In genomic region chr15:71203573-71204444, GRCh38 we compare ENCODE assay signal across 1 cellular context.
TF ChIP-seq lines count a peak whose summit lies in the region.

No MANE protein-coding gene starts in this region.

TF ChIP-seq in WTC11, 78 proteins besides CTCF, POLR2A, EP300 and RAD21 (continued from another document and continues in another):
- TF ChIP-seq, protein P1, sequence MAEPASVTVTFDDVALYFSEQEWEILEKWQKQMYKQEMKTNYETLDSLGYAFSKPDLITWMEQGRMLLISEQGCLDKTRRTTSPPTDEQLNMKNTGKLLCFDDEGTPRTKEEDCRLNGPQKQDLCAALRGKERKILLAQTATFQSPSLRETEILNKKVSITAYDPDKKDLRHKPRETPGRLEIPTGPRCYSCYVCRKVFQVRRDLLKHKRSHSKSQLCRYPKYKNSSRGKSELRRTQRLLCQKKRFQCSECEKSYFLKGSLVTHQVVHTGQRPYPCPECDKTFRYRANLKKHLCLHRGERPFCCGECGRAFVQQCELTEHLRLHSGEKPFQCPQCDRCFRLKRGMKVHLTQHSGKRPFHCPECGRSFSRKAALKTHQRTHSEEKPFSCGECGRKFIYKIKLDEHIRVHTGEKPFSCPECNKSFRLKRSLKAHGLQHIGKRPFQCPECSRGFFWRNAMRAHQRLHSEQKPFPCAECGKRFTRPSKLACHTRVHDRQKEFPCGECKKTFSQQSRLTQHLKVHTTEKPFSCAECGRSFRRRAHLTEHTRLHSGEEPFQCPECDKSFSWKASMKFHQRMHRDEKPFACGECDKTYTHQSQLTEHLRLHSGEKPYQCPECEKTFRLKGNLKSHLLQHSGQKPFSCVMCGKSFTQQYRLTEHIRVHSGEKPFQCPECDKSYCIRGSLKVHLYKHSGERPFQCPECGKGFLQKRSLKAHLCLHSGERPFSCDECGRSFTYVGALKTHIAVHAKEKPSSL (CRISPR knock-in tag; conservative IDR thresholded peaks at IDR 0.05): no peak
- TF ChIP-seq, protein P2, sequence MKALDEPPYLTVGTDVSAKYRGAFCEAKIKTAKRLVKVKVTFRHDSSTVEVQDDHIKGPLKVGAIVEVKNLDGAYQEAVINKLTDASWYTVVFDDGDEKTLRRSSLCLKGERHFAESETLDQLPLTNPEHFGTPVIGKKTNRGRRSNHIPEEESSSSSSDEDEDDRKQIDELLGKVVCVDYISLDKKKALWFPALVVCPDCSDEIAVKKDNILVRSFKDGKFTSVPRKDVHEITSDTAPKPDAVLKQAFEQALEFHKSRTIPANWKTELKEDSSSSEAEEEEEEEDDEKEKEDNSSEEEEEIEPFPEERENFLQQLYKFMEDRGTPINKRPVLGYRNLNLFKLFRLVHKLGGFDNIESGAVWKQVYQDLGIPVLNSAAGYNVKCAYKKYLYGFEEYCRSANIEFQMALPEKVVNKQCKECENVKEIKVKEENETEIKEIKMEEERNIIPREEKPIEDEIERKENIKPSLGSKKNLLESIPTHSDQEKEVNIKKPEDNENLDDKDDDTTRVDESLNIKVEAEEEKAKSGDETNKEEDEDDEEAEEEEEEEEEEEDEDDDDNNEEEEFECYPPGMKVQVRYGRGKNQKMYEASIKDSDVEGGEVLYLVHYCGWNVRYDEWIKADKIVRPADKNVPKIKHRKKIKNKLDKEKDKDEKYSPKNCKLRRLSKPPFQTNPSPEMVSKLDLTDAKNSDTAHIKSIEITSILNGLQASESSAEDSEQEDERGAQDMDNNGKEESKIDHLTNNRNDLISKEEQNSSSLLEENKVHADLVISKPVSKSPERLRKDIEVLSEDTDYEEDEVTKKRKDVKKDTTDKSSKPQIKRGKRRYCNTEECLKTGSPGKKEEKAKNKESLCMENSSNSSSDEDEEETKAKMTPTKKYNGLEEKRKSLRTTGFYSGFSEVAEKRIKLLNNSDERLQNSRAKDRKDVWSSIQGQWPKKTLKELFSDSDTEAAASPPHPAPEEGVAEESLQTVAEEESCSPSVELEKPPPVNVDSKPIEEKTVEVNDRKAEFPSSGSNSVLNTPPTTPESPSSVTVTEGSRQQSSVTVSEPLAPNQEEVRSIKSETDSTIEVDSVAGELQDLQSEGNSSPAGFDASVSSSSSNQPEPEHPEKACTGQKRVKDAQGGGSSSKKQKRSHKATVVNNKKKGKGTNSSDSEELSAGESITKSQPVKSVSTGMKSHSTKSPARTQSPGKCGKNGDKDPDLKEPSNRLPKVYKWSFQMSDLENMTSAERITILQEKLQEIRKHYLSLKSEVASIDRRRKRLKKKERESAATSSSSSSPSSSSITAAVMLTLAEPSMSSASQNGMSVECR (CRISPR knock-in tag; IDR thresholded peaks at IDR 0.05; ENCODE audit: borderline replicate concordance): no peak
- peak; percentile 65; the same call in 1 of the 2 replicates for TF ChIP-seq ZNF232 (CRISPR knock-in tag; IDR thresholded peaks at IDR 0.05)
- no peak for TF ChIP-seq ZSCAN18 (CRISPR knock-in tag; IDR thresholded peaks at IDR 0.05)
- peak; percentile 72 for TF ChIP-seq FOXK1 (CRISPR knock-in tag; IDR thresholded peaks at IDR 0.05)
- no peak for TF ChIP-seq E2F5 (CRISPR knock-in tag; IDR thresholded peaks at IDR 0.05)
- TF ChIP-seq NFYB (CRISPR knock-in tag; conservative IDR thresholded peaks at IDR 0.05; ENCODE audit: low read depth): no peak
- TF ChIP-seq, protein P3, sequence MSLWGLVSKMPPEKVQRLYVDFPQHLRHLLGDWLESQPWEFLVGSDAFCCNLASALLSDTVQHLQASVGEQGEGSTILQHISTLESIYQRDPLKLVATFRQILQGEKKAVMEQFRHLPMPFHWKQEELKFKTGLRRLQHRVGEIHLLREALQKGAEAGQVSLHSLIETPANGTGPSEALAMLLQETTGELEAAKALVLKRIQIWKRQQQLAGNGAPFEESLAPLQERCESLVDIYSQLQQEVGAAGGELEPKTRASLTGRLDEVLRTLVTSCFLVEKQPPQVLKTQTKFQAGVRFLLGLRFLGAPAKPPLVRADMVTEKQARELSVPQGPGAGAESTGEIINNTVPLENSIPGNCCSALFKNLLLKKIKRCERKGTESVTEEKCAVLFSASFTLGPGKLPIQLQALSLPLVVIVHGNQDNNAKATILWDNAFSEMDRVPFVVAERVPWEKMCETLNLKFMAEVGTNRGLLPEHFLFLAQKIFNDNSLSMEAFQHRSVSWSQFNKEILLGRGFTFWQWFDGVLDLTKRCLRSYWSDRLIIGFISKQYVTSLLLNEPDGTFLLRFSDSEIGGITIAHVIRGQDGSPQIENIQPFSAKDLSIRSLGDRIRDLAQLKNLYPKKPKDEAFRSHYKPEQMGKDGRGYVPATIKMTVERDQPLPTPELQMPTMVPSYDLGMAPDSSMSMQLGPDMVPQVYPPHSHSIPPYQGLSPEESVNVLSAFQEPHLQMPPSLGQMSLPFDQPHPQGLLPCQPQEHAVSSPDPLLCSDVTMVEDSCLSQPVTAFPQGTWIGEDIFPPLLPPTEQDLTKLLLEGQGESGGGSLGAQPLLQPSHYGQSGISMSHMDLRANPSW (CRISPR knock-in tag; conservative IDR thresholded peaks at IDR 0.05; ENCODE audit: low read depth): no peak
- no peak for TF ChIP-seq SMAD4 (CRISPR knock-in tag; IDR thresholded peaks at IDR 0.05)
- TF ChIP-seq E2F1 (CRISPR knock-in tag; IDR thresholded peaks at IDR 0.05): no peak
- TF ChIP-seq ZBTB21 (CRISPR knock-in tag; IDR thresholded peaks at IDR 0.05; ENCODE audit: borderline replicate concordance): peak; percentile 71
- TF ChIP-seq, protein P4, sequence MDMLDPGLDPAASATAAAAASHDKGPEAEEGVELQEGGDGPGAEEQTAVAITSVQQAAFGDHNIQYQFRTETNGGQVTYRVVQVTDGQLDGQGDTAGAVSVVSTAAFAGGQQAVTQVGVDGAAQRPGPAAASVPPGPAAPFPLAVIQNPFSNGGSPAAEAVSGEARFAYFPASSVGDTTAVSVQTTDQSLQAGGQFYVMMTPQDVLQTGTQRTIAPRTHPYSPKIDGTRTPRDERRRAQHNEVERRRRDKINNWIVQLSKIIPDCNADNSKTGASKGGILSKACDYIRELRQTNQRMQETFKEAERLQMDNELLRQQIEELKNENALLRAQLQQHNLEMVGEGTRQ (CRISPR knock-in tag; IDR thresholded peaks at IDR 0.05): no peak
- no peak for TF ChIP-seq NR3C1 (CRISPR knock-in tag; conservative IDR thresholded peaks at IDR 0.05; ENCODE audit: low read depth)
- TF ChIP-seq, protein P5, sequence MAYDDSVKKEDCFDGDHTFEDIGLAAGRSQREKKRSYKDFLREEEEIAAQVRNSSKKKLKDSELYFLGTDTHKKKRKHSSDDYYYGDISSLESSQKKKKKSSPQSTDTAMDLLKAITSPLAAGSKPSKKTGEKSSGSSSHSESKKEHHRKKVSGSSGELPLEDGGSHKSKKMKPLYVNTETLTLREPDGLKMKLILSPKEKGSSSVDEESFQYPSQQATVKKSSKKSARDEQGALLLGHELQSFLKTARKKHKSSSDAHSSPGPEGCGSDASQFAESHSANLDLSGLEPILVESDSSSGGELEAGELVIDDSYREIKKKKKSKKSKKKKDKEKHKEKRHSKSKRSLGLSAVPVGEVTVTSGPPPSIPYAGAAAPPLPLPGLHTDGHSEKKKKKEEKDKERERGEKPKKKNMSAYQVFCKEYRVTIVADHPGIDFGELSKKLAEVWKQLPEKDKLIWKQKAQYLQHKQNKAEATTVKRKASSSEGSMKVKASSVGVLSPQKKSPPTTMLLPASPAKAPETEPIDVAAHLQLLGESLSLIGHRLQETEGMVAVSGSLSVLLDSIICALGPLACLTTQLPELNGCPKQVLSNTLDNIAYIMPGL (CRISPR knock-in tag; IDR thresholded peaks at IDR 0.05): no peak
- TF ChIP-seq SMAD3 (CRISPR knock-in tag; IDR thresholded peaks at IDR 0.05; ENCODE audit: borderline replicate concordance): no peak
- TF ChIP-seq, protein P6, sequence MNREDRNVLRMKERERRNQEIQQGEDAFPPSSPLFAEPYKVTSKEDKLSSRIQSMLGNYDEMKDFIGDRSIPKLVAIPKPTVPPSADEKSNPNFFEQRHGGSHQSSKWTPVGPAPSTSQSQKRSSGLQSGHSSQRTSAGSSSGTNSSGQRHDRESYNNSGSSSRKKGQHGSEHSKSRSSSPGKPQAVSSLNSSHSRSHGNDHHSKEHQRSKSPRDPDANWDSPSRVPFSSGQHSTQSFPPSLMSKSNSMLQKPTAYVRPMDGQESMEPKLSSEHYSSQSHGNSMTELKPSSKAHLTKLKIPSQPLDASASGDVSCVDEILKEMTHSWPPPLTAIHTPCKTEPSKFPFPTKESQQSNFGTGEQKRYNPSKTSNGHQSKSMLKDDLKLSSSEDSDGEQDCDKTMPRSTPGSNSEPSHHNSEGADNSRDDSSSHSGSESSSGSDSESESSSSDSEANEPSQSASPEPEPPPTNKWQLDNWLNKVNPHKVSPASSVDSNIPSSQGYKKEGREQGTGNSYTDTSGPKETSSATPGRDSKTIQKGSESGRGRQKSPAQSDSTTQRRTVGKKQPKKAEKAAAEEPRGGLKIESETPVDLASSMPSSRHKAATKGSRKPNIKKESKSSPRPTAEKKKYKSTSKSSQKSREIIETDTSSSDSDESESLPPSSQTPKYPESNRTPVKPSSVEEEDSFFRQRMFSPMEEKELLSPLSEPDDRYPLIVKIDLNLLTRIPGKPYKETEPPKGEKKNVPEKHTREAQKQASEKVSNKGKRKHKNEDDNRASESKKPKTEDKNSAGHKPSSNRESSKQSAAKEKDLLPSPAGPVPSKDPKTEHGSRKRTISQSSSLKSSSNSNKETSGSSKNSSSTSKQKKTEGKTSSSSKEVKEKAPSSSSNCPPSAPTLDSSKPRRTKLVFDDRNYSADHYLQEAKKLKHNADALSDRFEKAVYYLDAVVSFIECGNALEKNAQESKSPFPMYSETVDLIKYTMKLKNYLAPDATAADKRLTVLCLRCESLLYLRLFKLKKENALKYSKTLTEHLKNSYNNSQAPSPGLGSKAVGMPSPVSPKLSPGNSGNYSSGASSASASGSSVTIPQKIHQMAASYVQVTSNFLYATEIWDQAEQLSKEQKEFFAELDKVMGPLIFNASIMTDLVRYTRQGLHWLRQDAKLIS (CRISPR knock-in tag; IDR thresholded peaks at IDR 0.05; ENCODE audit: borderline replicate concordance): peak; percentile 47; the same call in 1 of the 2 replicates
- TF ChIP-seq E2F4 (CRISPR knock-in tag; IDR thresholded peaks at IDR 0.05; ENCODE audit: borderline replicate concordance, low read depth): no peak
- TF ChIP-seq, protein P7, sequence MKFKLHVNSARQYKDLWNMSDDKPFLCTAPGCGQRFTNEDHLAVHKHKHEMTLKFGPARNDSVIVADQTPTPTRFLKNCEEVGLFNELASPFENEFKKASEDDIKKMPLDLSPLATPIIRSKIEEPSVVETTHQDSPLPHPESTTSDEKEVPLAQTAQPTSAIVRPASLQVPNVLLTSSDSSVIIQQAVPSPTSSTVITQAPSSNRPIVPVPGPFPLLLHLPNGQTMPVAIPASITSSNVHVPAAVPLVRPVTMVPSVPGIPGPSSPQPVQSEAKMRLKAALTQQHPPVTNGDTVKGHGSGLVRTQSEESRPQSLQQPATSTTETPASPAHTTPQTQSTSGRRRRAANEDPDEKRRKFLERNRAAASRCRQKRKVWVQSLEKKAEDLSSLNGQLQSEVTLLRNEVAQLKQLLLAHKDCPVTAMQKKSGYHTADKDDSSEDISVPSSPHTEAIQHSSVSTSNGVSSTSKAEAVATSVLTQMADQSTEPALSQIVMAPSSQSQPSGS (CRISPR knock-in tag; IDR thresholded peaks at IDR 0.05; ENCODE audit: borderline replicate concordance, low read depth): no peak
- no peak for TF ChIP-seq FOXJ3 (CRISPR knock-in tag; IDR thresholded peaks at IDR 0.05; ENCODE audit: borderline replicate concordance)
- TF ChIP-seq ZNF423 (CRISPR knock-in tag; IDR thresholded peaks at IDR 0.05): peak; percentile 91
- TF ChIP-seq IRF2 (CRISPR knock-in tag; IDR thresholded peaks at IDR 0.05; ENCODE audit: borderline replicate concordance, low read depth): no peak
- TF ChIP-seq NR1H2 (CRISPR knock-in tag; IDR thresholded peaks at IDR 0.05): no peak
- no peak for TF ChIP-seq ATF3 (CRISPR knock-in tag; conservative IDR thresholded peaks at IDR 0.05)
- TF ChIP-seq, protein P8, sequence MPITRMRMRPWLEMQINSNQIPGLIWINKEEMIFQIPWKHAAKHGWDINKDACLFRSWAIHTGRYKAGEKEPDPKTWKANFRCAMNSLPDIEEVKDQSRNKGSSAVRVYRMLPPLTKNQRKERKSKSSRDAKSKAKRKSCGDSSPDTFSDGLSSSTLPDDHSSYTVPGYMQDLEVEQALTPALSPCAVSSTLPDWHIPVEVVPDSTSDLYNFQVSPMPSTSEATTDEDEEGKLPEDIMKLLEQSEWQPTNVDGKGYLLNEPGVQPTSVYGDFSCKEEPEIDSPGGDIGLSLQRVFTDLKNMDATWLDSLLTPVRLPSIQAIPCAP (CRISPR knock-in tag; IDR thresholded peaks at IDR 0.05): no peak
